In genomic region chr19:48637449-48637947, GRCh38 we compare ENCODE assay signal across 8 cellular contexts. TPM values are rescaled to one million over a fixed set of nuclear protein-coding genes. Genes with fewer than 3 reads are reported as not detected.
DNase-seq lines count a peak whose midpoint lies in the region; ATAC-seq and TF ChIP-seq lines count a peak whose summit lies in the region.

No MANE protein-coding gene starts in this region.

- in situ Hi-C loops in transverse colon (cut with MboI; ENCODE audit: low pct_ligation_motif_present in 1 of 4, low pct_unique_long_range_greater_than_20kb in 1 of 4, low sequenced_read_pairs in 3 of 4): no loop called here

- TF ChIP-seq POLR2A in transverse colon (IDR thresholded peaks at IDR 0.05): no peak

- H3K27me3 ChIP-seq in adipocyte (replicated peaks; ENCODE audit: control insufficient read depth, insufficient read depth, low read length): no peaks in the 10 kb centered on the region
- H3K27me3 ChIP-seq in cardiac muscle cell: no peaks in the 10 kb centered on the region
- no peaks in the 10 kb centered on the region for H3K27me3 ChIP-seq in transverse colon

- H3K9me3 ChIP-seq in adipocyte (ENCODE audit: control insufficient read depth, low read length) (no peaks in the 10 kb centered on the region), cardiac muscle cell (ENCODE audit: low read depth) (no peaks in the 10 kb centered on the region), transverse colon (no peaks in the 10 kb centered on the region)

- H3K4me1 ChIP-seq in adipocyte (ENCODE audit: control insufficient read depth, insufficient read depth, low read length): peaks cover 45% of the 10 kb centered on the region
- H3K4me1 ChIP-seq in cardiac muscle cell (ENCODE audit: low read depth): peaks cover 16% of the 10 kb centered on the region
- peaks cover 27 to 54% (median 41%) of the 10 kb centered on the region in 4 donors for H3K4me1 ChIP-seq in transverse colon

- H3K27ac ChIP-seq in cardiac muscle cell (peak overlapping the region; percentile 88), transverse colon (peak overlapping the region; percentile 94 to 98 (median 97))

- DNase-seq in NCI-H1436 (lab: John Stamatoyannopoulos, UW) (peak; percentile 100), SW480 (ENCODE audit: low spot score) (peak; percentile 99), adipocyte (ENCODE audit: low read depth) (peak; percentile 99), cardiac muscle cell (ENCODE audit: low read depth in 1 of 2, low spot score in 1 of 2) (peak; percentile 99 to 100), pons (ENCODE audit: low spot score) (peak; percentile 99), transverse colon (peak; percentile 99)

- peak; percentile 66 for ATAC-seq in HG02840 (IDR thresholded peaks at IDR 0.05; ENCODE audit: low FRiP score, unreplicated experiment)

- peak overlapping the region; percentile 91 for H3K9ac ChIP-seq in adipocyte (ENCODE audit: low read length)

- peak overlapping the region; percentile 62 for H3K4me3 ChIP-seq in GM12875 (ENCODE audit: low read depth, low read length)
- peak overlapping the region; percentile 87 for H3K4me3 ChIP-seq in adipocyte (ENCODE audit: low read length)
- peak overlapping the region; percentile 88 for H3K4me3 ChIP-seq in cardiac muscle cell
- peak overlapping the region; percentile 11 to 85 (median 74) for H3K4me3 ChIP-seq in transverse colon

- WGBS in transverse colon (ENCODE audit: low coverage in 1 of 2), 2 donors: 0% methylated on average over 7 to 27 of the region's 38 CpGs

- TF ChIP-seq EP300 in transverse colon (IDR thresholded peaks at IDR 0.05; ENCODE audit: low read depth): no peak

- H3K36me3 ChIP-seq in adipocyte (ENCODE audit: control insufficient read depth, insufficient read depth, low read length, severe bottlenecking) (no peaks in the 10 kb centered on the region), cardiac muscle cell (no peaks in the 10 kb centered on the region), transverse colon (no peaks in the 10 kb centered on the region)

- TF ChIP-seq CTCF in GM12875 (IDR thresholded peaks at IDR 0.05; ENCODE audit: borderline replicate concordance, insufficient read depth, low read depth, low read length) (no peak), cardiac muscle cell (IDR thresholded peaks at IDR 0.05; ENCODE audit: low read depth, low read length) (no peak), transverse colon (IDR thresholded peaks at IDR 0.05) (no peak)

- intact Hi-C loops in transverse colon (cut with DNase I; ENCODE audit: low total_unique reads): no loop called here

RNA-seq across cellular contexts. Expression of gene DBP, which starts 0.3 kb away (rescaled TPM):
- total RNA-seq in cardiac muscle cell (16.0 and 30.0 TPM in 2 replicates), transverse colon (10 to 100 TPM in 3 of 4 donors, 1 to 10 TPM in 1; 8.7 to 13.8 (median 11.6) TPM)
- polyA plus RNA-seq in cardiac muscle cell: 23.3 and 41.6 TPM in 2 replicates

RNA-seq across cellular contexts. Expression of gene CA11, which starts 8.5 kb away (rescaled TPM):
- 11.9 and 15.6 TPM in 2 replicates for total RNA-seq in cardiac muscle cell
- polyA plus RNA-seq in cardiac muscle cell: 26.3 and 30.7 TPM in 2 replicates
- total RNA-seq in transverse colon: 1 to 10 TPM in 2 of 4 donors, not detected in 2; 1.4 to 2.5 TPM

RNA-seq across cellular contexts. Expression of gene SPHK2, which starts 18.2 kb away (rescaled TPM):
- 21.3 and 22.5 TPM in 2 replicates for total RNA-seq in cardiac muscle cell
- 18.5 and 25.3 TPM in 2 replicates for polyA plus RNA-seq in cardiac muscle cell
- 100 to 1,000 TPM in 1 of 4 donors, 10 to 100 TPM in 3; 41.8 to 185 (median 68.7) TPM for total RNA-seq in transverse colon

RNA-seq across cellular contexts. Expression of gene RPL18, which starts 18.5 kb away (rescaled TPM):
- total RNA-seq in cardiac muscle cell: 3,285 and 3,429 TPM in 2 replicates
- polyA plus RNA-seq in cardiac muscle cell: 692 and 838 TPM in 2 replicates
- 1,000 to 10,000 TPM; 1,394 to 2,260 (median 1,686) TPM for total RNA-seq in transverse colon

RNA-seq across cellular contexts. Expression of gene FAM83E, which starts 22.6 kb away (rescaled TPM):
- 0.60 and 1.6 TPM in 2 replicates for total RNA-seq in cardiac muscle cell
- polyA plus RNA-seq in cardiac muscle cell: not detected in 2 replicates
- total RNA-seq in transverse colon: 100 to 1,000 TPM in 3 of 4 donors, 10 to 100 TPM in 1; 97.0 to 746 (median 203) TPM

Comparison
In these comparisons a context has a peak if more than half of its experiments do, and no peak if none do; other contexts are left out.
1. Peak in every context shown above with its lines: DNase-seq, ATAC-seq, H3K4me3 ChIP-seq and H3K27ac ChIP-seq.